In genomic region chr18:55253814-55254213, GRCh38 we compare ENCODE assay signal across 17 cellular contexts.
DNase-seq lines count a peak whose midpoint lies in the region; ATAC-seq, FAIRE-seq and TF ChIP-seq lines count a peak whose summit lies in the region.
"Had no signal": no experiment of that assay in that cellular context is flagged by ENCODE, and none has a peak within 500 bp of the region (broad histone marks: within the 10 kb centered on the region; RNA-seq: fewer than 3 reads in every experiment).

No MANE protein-coding gene starts in this region.

- H3K27me3 ChIP-seq in OCI-LY3 (ENCODE audit: low read depth, low read length) (no peaks in the 10 kb centered on the region), ascending aorta (no peaks in the 10 kb centered on the region)

- no peak overlapping the region for H2AFZ ChIP-seq in OCI-LY3 (ENCODE audit: low read depth, low read length)
- H2AFZ ChIP-seq: GM23248 had no signal

- H3K36me3 Mint-ChIP-seq in stimulated activated memory B cell treated with anti-CD40 and anti-IgM and Interleukin-4, amounts not matched to agents 10 μg/mL and 1 μg/mL and 100 μg/mL, for 72 hours = peaks cover 85% of the 10 kb centered on the region

- H3K27me3 Mint-ChIP-seq in stimulated activated memory B cell treated with anti-CD40 and anti-IgM and Interleukin-4, amounts not matched to agents 10 μg/mL and 1 μg/mL and 100 μg/mL, for 72 hours = no peaks in the 10 kb centered on the region
- H3K27me3 Mint-ChIP-seq: CD4-positive, alpha-beta T cell had no signal

- peaks cover 53% of the 10 kb centered on the region for H3K4me1 Mint-ChIP-seq in stimulated activated memory B cell treated with anti-CD40 and anti-IgM and Interleukin-4, amounts not matched to agents 10 μg/mL and 1 μg/mL and 100 μg/mL, for 72 hours

- ATAC-seq in stimulated activated memory B cell treated with anti-CD40 and anti-IgM and Interleukin-4, amounts not matched to agents 10 μg/mL and 1 μg/mL and 100 μg/mL, for 72 hours = no peak
- ATAC-seq in left lobe of liver = no peak
- ATAC-seq: A549 had no signal

- TF ChIP-seq POLR2A in GM12891 (IDR thresholded peaks at IDR 0.05; ENCODE audit: low read depth, low read length) = no peak

- intact Hi-C loops in ascending aorta (cut with DNase I) = no loop called here

- peaks cover 5% of the 10 kb centered on the region; the same call in 1 of the 2 replicates for H3K9me3 ChIP-seq in OCI-LY3 (ENCODE audit: insufficient read depth, low read length)
- peaks cover 0 to 7% of the 10 kb centered on the region in 2 donors for H3K9me3 ChIP-seq in ascending aorta
- H3K9me3 ChIP-seq: A549, Caco-2 had no signal

- peak overlapping the region; percentile 78 for H3K9ac ChIP-seq in OCI-LY3 (ENCODE audit: low read length)

- H3K27ac ChIP-seq in OCI-LY3 (ENCODE audit: low read length) = peak overlapping the region; percentile 86
- H3K27ac ChIP-seq in ascending aorta = peak overlapping the region; percentile 53 to 62
- H3K27ac ChIP-seq: 22Rv1, A549, C4-2B had no signal

- H4K20me1 ChIP-seq in OCI-LY3 (ENCODE audit: insufficient read depth, low read length) = peaks cover 3% of the 10 kb centered on the region; the same call in 1 of the 2 replicates

- H3K27ac Mint-ChIP-seq in stimulated activated memory B cell treated with anti-CD40 and anti-IgM and Interleukin-4, amounts not matched to agents 10 μg/mL and 1 μg/mL and 100 μg/mL, for 72 hours = peak overlapping the region; percentile 42
- H3K27ac Mint-ChIP-seq: CD4-positive, alpha-beta T cell had no signal

- peaks cover 60% of the 10 kb centered on the region for H3K4me1 ChIP-seq in OCI-LY3 (ENCODE audit: low read length)
- H3K4me1 ChIP-seq in ascending aorta = peaks cover 0 to 21% of the 10 kb centered on the region in 2 donors

- TF ChIP-seq CTCF in OCI-LY3 (IDR thresholded peaks at IDR 0.05; ENCODE audit: low read depth, low read length) (no peak), ascending aorta (IDR thresholded peaks at IDR 0.05) (no peak)

- no peaks in the 10 kb centered on the region for H3K9me3 Mint-ChIP-seq in stimulated activated memory B cell treated with anti-CD40 and anti-IgM and Interleukin-4, amounts not matched to agents 10 μg/mL and 1 μg/mL and 100 μg/mL, for 72 hours
- H3K9me3 Mint-ChIP-seq: CD4-positive, alpha-beta T cell had no signal

- H3K4me2 ChIP-seq in OCI-LY3 (ENCODE audit: low read length) = peak overlapping the region; percentile 58
- H3K4me2 ChIP-seq: A549 had no signal

- no peak for DNase-seq in GM12891 (ENCODE audit: insufficient read length, low spot score)
- no peak for DNase-seq in ascending aorta (ENCODE audit: low spot score in 2 of 2)
- DNase-seq in left lobe of liver (ENCODE audit: low spot score) = no peak
- no peak for DNase-seq in NCI-H1694 treated with DMSO at 0.1 percent for 48 hours (lab: John Stamatoyannopoulos, UW)
- no peak for DNase-seq in HT-29 (ENCODE audit: low spot score)
- DNase-seq: AML-193; Caco-2; CD4-positive, alpha-beta T cell; GM23248; HCEC 1CT had no signal

- FAIRE-seq in GM12891 (lab: Jason Lieb, UNC) = peak; percentile 35
- FAIRE-seq: A549, G401.6, H54 had no signal

- H3K4me3 Mint-ChIP-seq in stimulated activated memory B cell treated with anti-CD40 and anti-IgM and Interleukin-4, amounts not matched to agents 10 μg/mL and 1 μg/mL and 100 μg/mL, for 72 hours = no peak overlapping the region
- H3K4me3 Mint-ChIP-seq: CD4-positive, alpha-beta T cell had no signal

- H3K36me3 ChIP-seq in OCI-LY3 (replicated peaks; ENCODE audit: low read depth, low read length) (peaks cover 78% of the 10 kb centered on the region), ascending aorta (peaks cover 8 to 43% of the 10 kb centered on the region in 2 donors)

- H3K79me2 ChIP-seq in OCI-LY3 (ENCODE audit: low read length) = peaks cover 94% of the 10 kb centered on the region

- H3K4me3 ChIP-seq in OCI-LY3 (ENCODE audit: low read length) (peak overlapping the region; percentile 29), ascending aorta (peak overlapping the region in 1 of 2 donors; percentile 3)
- H3K4me3 ChIP-seq: A549 had no signal

TF ChIP-seq in GM12891, 5 proteins besides CTCF, POLR2A, EP300 and RAD21:
- TF ChIP-seq POLR2AphosphoS5 (IDR thresholded peaks at IDR 0.05; ENCODE audit: low read depth, low read length) (no peak), POU2F2 (IDR thresholded peaks at IDR 0.05; ENCODE audit: low read depth, low read length) (no peak), SPI1 (IDR thresholded peaks at IDR 0.05; ENCODE audit: low read depth, low read length) (no peak), TAF1 (IDR thresholded peaks at IDR 0.05; ENCODE audit: low read depth, low read length) (no peak), PAX5 (IDR thresholded peaks at IDR 0.05; ENCODE audit: insufficient read depth, low read length, severe bottlenecking) (no peak)
